In the genomic region with DNA sequence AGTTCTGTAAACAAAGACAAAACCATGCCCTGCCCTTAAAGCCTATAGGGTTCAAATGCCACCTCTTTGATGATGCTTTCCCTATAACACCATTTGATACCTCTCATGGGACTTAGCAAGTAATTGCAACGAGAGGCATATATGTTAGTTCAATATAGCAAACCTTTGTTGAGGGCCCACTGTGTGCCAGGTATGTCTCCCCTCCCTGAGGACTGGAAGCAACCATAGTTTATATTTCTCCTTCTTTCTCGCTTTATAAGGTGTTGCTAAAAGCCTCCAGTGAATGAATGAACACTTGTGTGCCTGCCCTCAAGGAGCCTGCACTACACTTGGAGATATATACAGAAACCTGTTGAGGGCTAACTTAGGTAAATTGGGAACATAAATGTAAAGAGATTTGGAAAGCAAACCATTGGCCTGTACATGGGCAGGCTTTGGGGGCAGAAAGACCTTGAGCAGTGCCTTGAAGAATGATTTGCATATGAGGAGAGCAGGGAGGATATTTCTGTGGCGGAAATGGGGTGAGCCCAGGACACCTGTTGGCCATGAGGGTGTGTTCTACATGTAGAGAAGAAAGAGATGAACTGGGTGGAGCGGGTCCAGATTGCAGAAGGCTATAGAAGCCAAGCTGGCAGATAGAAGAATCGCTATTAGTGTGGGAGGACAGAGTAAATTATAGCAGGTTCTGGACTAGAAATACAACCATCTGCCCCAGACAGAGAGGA, we compare ENCODE assay signal across 1 cellular context.
A peak's percentile ranks its signal among the peaks of the same experiment; 100 is the strongest.
TF ChIP-seq lines count a peak whose summit lies in the region.

No MANE protein-coding gene starts in this region.

TF ChIP-seq in GM12878, 131 proteins besides CTCF, POLR2A, EP300 and RAD21:
- TF ChIP-seq TCF3 (IDR thresholded peaks at IDR 0.05; ENCODE audit: borderline replicate concordance, insufficient read depth, low read depth, low read length) (0 out of 2 replicates have a peak, but pooled peaks have one; percentile 15), POU2F2 (IDR thresholded peaks at IDR 0.05; ENCODE audit: borderline replicate concordance, low read depth, low read length) (peak; percentile 73; the same call in 1 of the 3 replicates), NBN (IDR thresholded peaks at IDR 0.05) (no peak)
